In genomic region chr16:11309895-11310633, GRCh38 we compare ENCODE assay signal across 10 cellular contexts. TPM values are rescaled to one million over a fixed set of nuclear protein-coding genes. Genes with fewer than 3 reads are reported as not detected.
DNase-seq lines count a peak whose midpoint lies in the region; ATAC-seq and TF ChIP-seq lines count a peak whose summit lies in the region.
"Had no signal": no experiment of that assay in that cellular context is flagged by ENCODE, and none has a peak within 500 bp of the region (broad histone marks: within the 10 kb centered on the region; RNA-seq: fewer than 3 reads in every experiment).

No MANE protein-coding gene starts in this region.

- peak overlapping the region; percentile 98 for H3K27ac Mint-ChIP-seq in activated CD8-positive, alpha-beta T cell treated with anti-CD3 and anti-CD28 coated beads, Interleukin-2, amount 10 ng/mL, durations not matched to agents 7 days and 5 days
- no peak overlapping the region for H3K27ac Mint-ChIP-seq in activated CD8-positive, alpha-beta T cell treated with anti-CD3 and anti-CD28 coated beads for 36 hours

- H3K9me3 Mint-ChIP-seq in activated CD8-positive, alpha-beta T cell treated with anti-CD3 and anti-CD28 coated beads, Interleukin-2, amount 10 ng/mL, durations not matched to agents 7 days and 5 days (ENCODE audit: insufficient read depth) = no peaks in the 10 kb centered on the region
- no peaks in the 10 kb centered on the region for H3K9me3 Mint-ChIP-seq in activated CD8-positive, alpha-beta T cell treated with anti-CD3 and anti-CD28 coated beads for 36 hours

- 45 to 47% methylated on average over 9 of the region's 9 CpGs for WGBS in thyroid gland, 2 donors

- POLR2A ChIA-PET in activated CD8-positive, alpha-beta T cell treated with anti-CD3 and anti-CD28 coated beads, Interleukin-2, amount 10 ng/mL, durations not matched to agents 7 days and 5 days (lab: Charles Lee) = interaction anchor here (0.5 to 3.4 kb wide), 6 partner anchors 13 to 235 kb away, joined by 3 to 23 read pairs (median 6); partner anchors contain the start of gene SOCS1
- POLR2A ChIA-PET in activated CD8-positive, alpha-beta T cell treated with anti-CD3 and anti-CD28 coated beads for 36 hours (lab: Charles Lee) = interaction anchor here (0.9 to 2.8 kb wide), 4 partner anchors 9 to 55 kb away, joined by 3 to 19 read pairs (median 10); partner anchors contain the start of gene SOCS1

- intact Hi-C loops in activated CD8-positive, alpha-beta T cell treated with anti-CD3 and anti-CD28 coated beads for 36 hours (cut with micrococcal nuclease) = loop anchor here (5.0 kb wide), 1 partner anchor 42 kb away; no protein-coding TSS in a partner anchor
- intact Hi-C loops in thyroid gland (cut with DNase I) = no loop called here

- H3K27ac ChIP-seq in thyroid gland = peak overlapping the region; percentile 37 to 58 (median 43)

- no peaks in the 10 kb centered on the region for H3K9me3 ChIP-seq in thyroid gland

- H3K4me3 ChIP-seq in thyroid gland (replicated peaks in 1 of 3) = no peak overlapping the region

- peaks cover 3% of the 10 kb centered on the region for H3K27me3 Mint-ChIP-seq in activated CD8-positive, alpha-beta T cell treated with anti-CD3 and anti-CD28 coated beads, Interleukin-2, amount 10 ng/mL, durations not matched to agents 7 days and 5 days (ENCODE audit: low read depth)
- no peaks in the 10 kb centered on the region for H3K27me3 Mint-ChIP-seq in activated CD8-positive, alpha-beta T cell treated with anti-CD3 and anti-CD28 coated beads for 36 hours

- ATAC-seq in activated CD8-positive, alpha-beta T cell treated with anti-CD3 and anti-CD28 coated beads, Interleukin-2, amount 10 ng/mL, durations not matched to agents 7 days and 5 days = no peak
- ATAC-seq in activated CD8-positive, alpha-beta T cell treated with anti-CD3 and anti-CD28 coated beads for 36 hours = no peak
- ATAC-seq in HG03039 (IDR thresholded peaks at IDR 0.05; ENCODE audit: unreplicated experiment) = peak; percentile 35

- H3K36me3 ChIP-seq in thyroid gland = no peaks in the 10 kb centered on the region

- no peak for TF ChIP-seq CTCF in activated CD8-positive, alpha-beta T cell treated with anti-CD3 and anti-CD28 coated beads for 36 hours (IDR thresholded peaks at IDR 0.05)
- TF ChIP-seq CTCF in thyroid gland (IDR thresholded peaks at IDR 0.05) = no peak
- TF ChIP-seq CTCF in GM13977 (IDR thresholded peaks at IDR 0.05; ENCODE audit: extremely low read depth, insufficient read depth, missing control alignments) = no peak

- H3K4me3 Mint-ChIP-seq in activated CD8-positive, alpha-beta T cell treated with anti-CD3 and anti-CD28 coated beads, Interleukin-2, amount 10 ng/mL, durations not matched to agents 7 days and 5 days = no peak overlapping the region
- H3K4me3 Mint-ChIP-seq in activated CD8-positive, alpha-beta T cell treated with anti-CD3 and anti-CD28 coated beads for 36 hours = no peak overlapping the region

- TF ChIP-seq POLR2A in Raji (IDR thresholded peaks at IDR 0.05; ENCODE audit: insufficient read depth, low read depth, low read length) = peak; percentile 45; the same call in 1 of the 2 replicates
- no peak for TF ChIP-seq POLR2A in thyroid gland (IDR thresholded peaks at IDR 0.05)

- in situ Hi-C loops in GM13977 (cut with MboI; ENCODE audit: low pct_unique_long_range_greater_than_20kb, low sequenced_read_pairs, unreplicated experiment) = no loop called here

- H3K4me1 ChIP-seq in thyroid gland = peaks cover 10 to 52% of the 10 kb centered on the region in 2 donors

- DNase-seq in activated CD8-positive, alpha-beta T cell treated with anti-CD3 and anti-CD28 coated beads, Interleukin-2, amount 10 ng/mL, durations not matched to agents 7 days and 5 days = no peak
- no peak for DNase-seq in activated CD8-positive, alpha-beta T cell treated with anti-CD3 and anti-CD28 coated beads for 36 hours
- DNase-seq in thyroid gland (peak; percentile 78 to 83), midbrain (lab: John Stamatoyannopoulos, UW) (no peak), GM13977 (ENCODE audit: low spot score) (no peak), HK-2 (ENCODE audit: unreplicated experiment) (no peak)
- DNase-seq: H7 had no signal

- H3K4me1 Mint-ChIP-seq in activated CD8-positive, alpha-beta T cell treated with anti-CD3 and anti-CD28 coated beads, Interleukin-2, amount 10 ng/mL, durations not matched to agents 7 days and 5 days (ENCODE audit: low read depth) = peaks cover 84% of the 10 kb centered on the region
- peaks cover 44% of the 10 kb centered on the region for H3K4me1 Mint-ChIP-seq in activated CD8-positive, alpha-beta T cell treated with anti-CD3 and anti-CD28 coated beads for 36 hours (ENCODE audit: low read depth)

- CTCF ChIA-PET in activated CD8-positive, alpha-beta T cell treated with anti-CD3 and anti-CD28 coated beads, Interleukin-2, amount 10 ng/mL, durations not matched to agents 7 days and 5 days (lab: Charles Lee) = interaction anchor here (1.0 to 2.8 kb wide), 4 partner anchors 44 to 347 kb away, joined by 4 to 15 read pairs (median 7); partner anchors contain the start of gene SOCS1
- CTCF ChIA-PET in activated CD8-positive, alpha-beta T cell treated with anti-CD3 and anti-CD28 coated beads for 36 hours (lab: Charles Lee) = interaction anchor here (1.4 kb wide), 1 partner anchor 48 kb away, joined by 3 read pairs; no protein-coding TSS in a partner anchor

- H3K27me3 ChIP-seq in thyroid gland = no peaks in the 10 kb centered on the region

- H3K36me3 Mint-ChIP-seq in activated CD8-positive, alpha-beta T cell treated with anti-CD3 and anti-CD28 coated beads, Interleukin-2, amount 10 ng/mL, durations not matched to agents 7 days and 5 days (ENCODE audit: low read depth) = no peaks in the 10 kb centered on the region
- no peaks in the 10 kb centered on the region for H3K36me3 Mint-ChIP-seq in activated CD8-positive, alpha-beta T cell treated with anti-CD3 and anti-CD28 coated beads for 36 hours (ENCODE audit: low read depth)

RNA-seq across cellular contexts. Expression of gene PRM1, which starts 28.9 kb away (rescaled TPM):
- total RNA-seq in activated CD8-positive, alpha-beta T cell treated with anti-CD3 and anti-CD28 coated beads, Interleukin-2, amount 10 ng/mL, durations not matched to agents 7 days and 5 days = not detected
- total RNA-seq in activated CD8-positive, alpha-beta T cell treated with anti-CD3 and anti-CD28 coated beads for 36 hours = not detected
- 100 to 1,000 TPM in 1 of 4 donors, 10 to 100 TPM in 1, not detected in 2; 13.7 to 335 TPM for total RNA-seq in thyroid gland
- total RNA-seq: H7, lung microvascular endothelial cell had no signal

RNA-seq across cellular contexts. Expression of gene PRM2, which starts 33.8 kb away (rescaled TPM):
- total RNA-seq in activated CD8-positive, alpha-beta T cell treated with anti-CD3 and anti-CD28 coated beads, Interleukin-2, amount 10 ng/mL, durations not matched to agents 7 days and 5 days = not detected
- not detected for total RNA-seq in activated CD8-positive, alpha-beta T cell treated with anti-CD3 and anti-CD28 coated beads for 36 hours
- total RNA-seq in thyroid gland = 10 to 100 TPM in 1 of 4 donors, 1 to 10 TPM in 1, not detected in 2; 8.2 to 64.4 TPM
- total RNA-seq: H7, lung microvascular endothelial cell had no signal

RNA-seq across cellular contexts. Expression of gene RMI2, which starts 35.2 kb away (rescaled TPM):
- 10 to 100 TPM; 65.6 to 67.0 TPM for total RNA-seq in activated CD8-positive, alpha-beta T cell treated with anti-CD3 and anti-CD28 coated beads, Interleukin-2, amount 10 ng/mL, durations not matched to agents 7 days and 5 days
- total RNA-seq in activated CD8-positive, alpha-beta T cell treated with anti-CD3 and anti-CD28 coated beads for 36 hours = 10 to 100 TPM; 53.1 to 57.7 TPM
- 1 to 10 TPM in 3 of 4 donors, not detected in 1; 2.5 to 2.8 (median 2.6) TPM for total RNA-seq in thyroid gland

RNA-seq across cellular contexts. Expression of gene PRM3, which starts 36.6 kb away (rescaled TPM):
- total RNA-seq in activated CD8-positive, alpha-beta T cell treated with anti-CD3 and anti-CD28 coated beads, Interleukin-2, amount 10 ng/mL, durations not matched to agents 7 days and 5 days = not detected
- total RNA-seq in activated CD8-positive, alpha-beta T cell treated with anti-CD3 and anti-CD28 coated beads for 36 hours = not detected
- total RNA-seq in thyroid gland = not detected
- total RNA-seq: H7, lung microvascular endothelial cell had no signal

RNA-seq across cellular contexts. Expression of gene TNP2, which starts 40.9 kb away (rescaled TPM):
- not detected for total RNA-seq in activated CD8-positive, alpha-beta T cell treated with anti-CD3 and anti-CD28 coated beads, Interleukin-2, amount 10 ng/mL, durations not matched to agents 7 days and 5 days
- not detected for total RNA-seq in activated CD8-positive, alpha-beta T cell treated with anti-CD3 and anti-CD28 coated beads for 36 hours
- not detected for total RNA-seq in thyroid gland
- total RNA-seq: H7, lung microvascular endothelial cell had no signal

Comparison
In these comparisons a context has a peak if more than half of its experiments do, and no peak if none do; other contexts are left out.
1. DNase-seq: peak in thyroid gland (2 of 2); none in activated CD8-positive, alpha-beta T cell treated with anti-CD3 and anti-CD28 coated beads, Interleukin-2, amount 10 ng/mL, durations not matched to agents 7 days and 5 days (single experiment), activated CD8-positive, alpha-beta T cell treated with anti-CD3 and anti-CD28 coated beads for 36 hours (single experiment), midbrain (single experiment), GM13977 (single experiment) and HK-2 (single experiment).
2. RNA of gene RMI2, which starts 35.2 kb away (total RNA-seq): 65.6 to 67.0 TPM in activated CD8-positive, alpha-beta T cell treated with anti-CD3 and anti-CD28 coated beads, Interleukin-2, amount 10 ng/mL, durations not matched to agents 7 days and 5 days and 53.1 to 57.7 TPM in activated CD8-positive, alpha-beta T cell treated with anti-CD3 and anti-CD28 coated beads for 36 hours; 2.5 to 2.8 TPM in thyroid gland; every median in the first group is over 10 times any median in the second.